Comparison of ENCODE assay signal across 27 cellular contexts in genomic region chr4:47313396-47313795, GRCh38.
"Had no signal": no experiment of that assay in that cellular context is flagged by ENCODE, and none has a peak within 500 bp of the region (broad histone marks: within the 10 kb centered on the region; RNA-seq: fewer than 3 reads in every experiment).

No MANE protein-coding gene starts in this region.

- H3K36me3 ChIP-seq: ascending aorta, MG63, SJCRH30 had no signal

- H3K4me2 ChIP-seq: SK-N-SH had no signal

- H3K9me3 ChIP-seq: ascending aorta, MG63, SJCRH30, SK-N-SH had no signal

- H3K27me3 ChIP-seq: ascending aorta, MG63, SJCRH30 had no signal

- H3K4me3 ChIP-seq: ascending aorta, MG63, SJCRH30 had no signal

- H3K9ac ChIP-seq: SK-N-SH had no signal

- H3K27ac ChIP-seq: ascending aorta, SJCRH30, VCaP had no signal

- H3K4me1 ChIP-seq: ascending aorta, SJCRH30 had no signal

- DNase-seq: activated CD4-positive, CD25-positive, alpha-beta regulatory T cell; activated CD8-positive, alpha-beta memory T cell treated with anti-CD3 and anti-CD28 coated beads, Interleukin-2, amount 50 U/mL, for 4 hours; activated CD8-positive, alpha-beta T cell treated with anti-CD3 and anti-CD28 coated beads for 36 hours; activated effector memory CD4-positive, alpha-beta T cell treated with Interleukin-2 at 50 U/mL for 16 hours; activated naive CD4-positive, alpha-beta T cell; activated T-cell treated with anti-CD3 and anti-CD28 coated beads, Interleukin-2, amount 50 U/mL, for 1 hour; amniotic stem cell; MG63; MV-4-11; NCI-H1092 treated with DMSO at 0.1 percent for 48 hours; NCI-H1417 treated with DMSO at 0.1 percent for 48 hours; NCI-H1694; NCI-H2029; NCI-H2107; NCI-H2171 treated with DMSO at 0.1 percent for 48 hours; NCI-H345; NCI-H510A; NCI-H69; NK-92 treated with Interleukin-12 subunit alpha and Interleukin-12 subunit beta, amount 100 ng/mL, for 24 hours; OCI-M1; Right ventricle myocardium superior; RPMI8226; SJCRH30; SK-N-SH; T-helper 1 cell had no signal
